Comparison of ENCODE assay signal across 23 cellular contexts in genomic region chr14:102293784-102294183, GRCh38. TPM values are rescaled to one million over a fixed set of nuclear protein-coding genes. Genes with fewer than 3 reads are reported as not detected.
A peak's percentile ranks its signal among the peaks of the same experiment; 100 is the strongest.
DNase-seq lines count a peak whose midpoint lies in the region; ATAC-seq, FAIRE-seq and TF ChIP-seq lines count a peak whose summit lies in the region.
"Had no signal": no experiment of that assay in that cellular context is flagged by ENCODE, and none has a peak within 500 bp of the region (broad histone marks: within the 10 kb centered on the region; RNA-seq: fewer than 3 reads in every experiment).

No MANE protein-coding gene starts in this region.

- H3K36me3 Mint-ChIP-seq in MCF 10A (ENCODE audit: insufficient read depth, unreplicated experiment) (no peaks in the 10 kb centered on the region), astrocyte (ENCODE audit: low read depth, unreplicated experiment) (peaks cover 2% of the 10 kb centered on the region)

- CTCF ChIA-PET in MCF 10A (lab: Yijun Ruan, JAX) = no interaction called here

- no peak for FAIRE-seq in astrocyte (lab: Jason Lieb, UNC)

- H2AFZ ChIP-seq in astrocyte (ENCODE audit: low read depth, low read length) = no peak overlapping the region
- H2AFZ ChIP-seq: hepatocyte had no signal

- H3K27ac ChIP-seq in breast epithelium (no peak overlapping the region), astrocyte (ENCODE audit: low read depth, low read length) (no peak overlapping the region), thyroid gland (peak overlapping the region; percentile 3 to 54 (median 44))
- H3K27ac ChIP-seq: BLaER1 treated with 17β-estradiol and CSF1 and Interleukin-3, amounts not matched to agents 10 nM and 100 nM; hepatocyte; suprapubic skin had no signal

- H3K9me3 Mint-ChIP-seq in MCF 10A (ENCODE audit: unreplicated experiment) (no peaks in the 10 kb centered on the region), astrocyte (ENCODE audit: unreplicated experiment) (peaks cover 5% of the 10 kb centered on the region)
- H3K9me3 Mint-ChIP-seq: activated T-cell treated with anti-CD3 and anti-CD28 coated beads, Interleukin-2, amount 50 U/mL, for 24 hours had no signal

- no peaks in the 10 kb centered on the region for H3K27me3 ChIP-seq in breast epithelium
- no peaks in the 10 kb centered on the region for H3K27me3 ChIP-seq in astrocyte (ENCODE audit: insufficient read depth, low read length)
- no peaks in the 10 kb centered on the region for H3K27me3 ChIP-seq in thyroid gland
- H3K27me3 ChIP-seq: BLaER1 treated with 17β-estradiol and CSF1 and Interleukin-3, amounts not matched to agents 10 nM and 100 nM; hepatocyte; suprapubic skin had no signal

- H3K4me3 ChIP-seq in breast epithelium (no peak overlapping the region), astrocyte (ENCODE audit: insufficient read depth, low read depth, low read length) (no peak overlapping the region), thyroid gland (replicated peaks in 1 of 3) (no peak overlapping the region)
- H3K4me3 ChIP-seq: BLaER1 treated with 17β-estradiol and CSF1 and Interleukin-3, amounts not matched to agents 10 nM and 100 nM; coronary artery; hepatocyte; lung; suprapubic skin had no signal

- POLR2A ChIA-PET in MCF 10A (lab: Yijun Ruan, JAX) = interaction anchor here (2.0 kb wide), 1 partner anchor 11 kb away, joined by 12 read pairs; the partner anchor contains the start of gene MOK

- H3K4me3 Mint-ChIP-seq in MCF 10A (ENCODE audit: unreplicated experiment) (no peak overlapping the region), astrocyte (ENCODE audit: unreplicated experiment) (no peak overlapping the region)
- H3K4me3 Mint-ChIP-seq: activated CD8-positive, alpha-beta T cell treated with anti-CD3 and anti-CD28 coated beads, Interleukin-2, amount 10 ng/mL, durations not matched to agents 7 days and 5 days; activated T-cell treated with anti-CD3 and anti-CD28 coated beads, Interleukin-2, amount 50 U/mL, for 24 hours had no signal

- intact Hi-C loops in MCF 10A (cut with micrococcal nuclease) = no loop called here
- intact Hi-C loops in breast epithelium (cut with DNase I; ENCODE audit: low total_unique reads) = no loop called here
- intact Hi-C loops in thyroid gland (cut with DNase I) = no loop called here

- peak; percentile 84 for DNase-seq in MCF 10A (ENCODE audit: unreplicated experiment)
- DNase-seq in breast epithelium (ENCODE audit: low spot score in 2 of 2) = no peak
- DNase-seq in astrocyte (ENCODE audit: low read depth) = peak; percentile 75
- DNase-seq in iris pigment epithelial cell (ENCODE audit: low read depth) = peak; percentile 77
- DNase-seq in thyroid gland = peak; percentile 20 to 44
- no peak for DNase-seq in RPMI8226
- no peak for DNase-seq in AG08396 (ENCODE audit: low spot score)
- DNase-seq: activated CD8-positive, alpha-beta T cell treated with anti-CD3 and anti-CD28 coated beads, Interleukin-2, amount 10 ng/mL, durations not matched to agents 7 days and 5 days; activated naive CD4-positive, alpha-beta T cell treated with Interleukin-2 at 50 U/mL for 16 hours; activated T-cell treated with anti-CD3 and anti-CD28 coated beads, Interleukin-2, amount 50 U/mL, for 24 hours; NCI-H146; NCI-H748 treated with DMSO at 0.1 percent for 48 hours; nucleus accumbens; OCI-M1; retina; stimulated activated CD4-positive, alpha-beta T cell treated with anti-CD3 and anti-CD28 coated beads, Interleukin-12 subunit alpha, Interleukin-12 subunit beta, amount 100 ng/mL, for 4 hours; T-helper 9 cell had no signal

- H3K36me3 ChIP-seq in breast epithelium (no peaks in the 10 kb centered on the region), astrocyte (ENCODE audit: insufficient read depth, low read length) (peaks cover 3% of the 10 kb centered on the region), thyroid gland (no peaks in the 10 kb centered on the region)
- H3K36me3 ChIP-seq: BLaER1 treated with 17β-estradiol and CSF1 and Interleukin-3, amounts not matched to agents 10 nM and 100 nM; suprapubic skin had no signal

- H3K4me1 ChIP-seq in breast epithelium = no peaks in the 10 kb centered on the region
- peaks cover 20% of the 10 kb centered on the region for H3K4me1 ChIP-seq in astrocyte (ENCODE audit: insufficient read depth, low read length)
- peaks cover 16 to 18% of the 10 kb centered on the region in 2 donors for H3K4me1 ChIP-seq in thyroid gland
- H3K4me1 ChIP-seq: BLaER1 treated with 17β-estradiol and CSF1 and Interleukin-3, amounts not matched to agents 10 nM and 100 nM; suprapubic skin had no signal

- H3K79me2 ChIP-seq in astrocyte (ENCODE audit: insufficient read depth, low read length) = peaks cover 36% of the 10 kb centered on the region
- H3K79me2 ChIP-seq: hepatocyte had no signal

- H3K27ac Mint-ChIP-seq in MCF 10A (ENCODE audit: low read depth, unreplicated experiment) (no peak overlapping the region), astrocyte (ENCODE audit: unreplicated experiment) (no peak overlapping the region)
- H3K27ac Mint-ChIP-seq: activated CD8-positive, alpha-beta T cell treated with anti-CD3 and anti-CD28 coated beads, Interleukin-2, amount 10 ng/mL, durations not matched to agents 7 days and 5 days; activated T-cell treated with anti-CD3 and anti-CD28 coated beads, Interleukin-2, amount 50 U/mL, for 24 hours had no signal

- ATAC-seq in HG03520 (IDR thresholded peaks at IDR 0.05; ENCODE audit: unreplicated experiment) = no peak
- ATAC-seq: activated CD8-positive, alpha-beta T cell treated with anti-CD3 and anti-CD28 coated beads, Interleukin-2, amount 10 ng/mL, durations not matched to agents 7 days and 5 days had no signal

- no TSS peak for BruUV-seq in MCF 10A (replicated peaks; lab: Mats Ljungman, UMichigan)

- H4K20me1 ChIP-seq in astrocyte (ENCODE audit: insufficient read depth, low read length) = no peaks in the 10 kb centered on the region
- H4K20me1 ChIP-seq: BLaER1 treated with 17β-estradiol and CSF1 and Interleukin-3, amounts not matched to agents 10 nM and 100 nM had no signal

- no peak overlapping the region for H3K4me2 ChIP-seq in astrocyte (ENCODE audit: low read length)
- H3K4me2 ChIP-seq: BLaER1 treated with 17β-estradiol and CSF1 and Interleukin-3, amounts not matched to agents 10 nM and 100 nM; hepatocyte had no signal

- H3K27me3 Mint-ChIP-seq in MCF 10A (ENCODE audit: insufficient read depth, unreplicated experiment) (no peaks in the 10 kb centered on the region), astrocyte (ENCODE audit: low read depth, unreplicated experiment) (no peaks in the 10 kb centered on the region)
- H3K27me3 Mint-ChIP-seq: activated T-cell treated with anti-CD3 and anti-CD28 coated beads, Interleukin-2, amount 50 U/mL, for 24 hours had no signal

- no peaks in the 10 kb centered on the region for H3K9me3 ChIP-seq in breast epithelium
- H3K9me3 ChIP-seq in astrocyte (ENCODE audit: insufficient read depth, low read depth, low read length) = no peaks in the 10 kb centered on the region
- no peaks in the 10 kb centered on the region for H3K9me3 ChIP-seq in thyroid gland
- H3K9me3 ChIP-seq: suprapubic skin had no signal

- H3K4me1 Mint-ChIP-seq in MCF 10A (ENCODE audit: insufficient read depth, unreplicated experiment) (peaks cover 6% of the 10 kb centered on the region), astrocyte (ENCODE audit: low read depth, unreplicated experiment) (no peaks in the 10 kb centered on the region)

- H3K9ac ChIP-seq in astrocyte (ENCODE audit: low read length) = no peak overlapping the region
- H3K9ac ChIP-seq: BLaER1 treated with 17β-estradiol and CSF1 and Interleukin-3, amounts not matched to agents 10 nM and 100 nM had no signal

- TF ChIP-seq CTCF in MCF 10A (IDR thresholded peaks at IDR 0.05; ENCODE audit: unreplicated experiment) = no peak
- no peak for TF ChIP-seq CTCF in breast epithelium (IDR thresholded peaks at IDR 0.05)
- TF ChIP-seq CTCF in astrocyte (IDR thresholded peaks at IDR 0.05; ENCODE audit: insufficient read depth, low read depth, low read length) = no peak
- TF ChIP-seq CTCF in thyroid gland (IDR thresholded peaks at IDR 0.05) = no peak

- TF ChIP-seq POLR2A in breast epithelium (IDR thresholded peaks at IDR 0.05) = no peak
- TF ChIP-seq POLR2A in thyroid gland (IDR thresholded peaks at IDR 0.05) = no peak

- 69 to 73% methylated on average over 6 of the region's 6 CpGs for WGBS in thyroid gland, 2 donors

RNA-seq across cellular contexts. Expression of gene MOK, which starts 11.2 kb away (rescaled TPM):
- 61.7 and 98.9 TPM in 2 replicates for total RNA-seq in MCF 10A (2022)
- total RNA-seq in breast epithelium = 10 to 100 TPM; 13.0 to 29.0 (median 23.9) TPM
- 8.3 and 9.3 TPM in 2 replicates for total RNA-seq in astrocyte
- 10 to 100 TPM; 38.6 to 57.7 (median 45.2) TPM for total RNA-seq in thyroid gland

RNA-seq across cellular contexts. Expression of gene ZNF839, which starts 25.8 kb away (rescaled TPM):
- total RNA-seq in MCF 10A (2022) = 20.3 and 23.0 TPM in 2 replicates
- 10 to 100 TPM in 2 of 3 donors, 1 to 10 TPM in 1; 8.5 to 16.8 (median 15.4) TPM for total RNA-seq in breast epithelium
- 7.8 and 8.0 TPM in 2 replicates for total RNA-seq in astrocyte
- 10 to 100 TPM in 3 of 4 donors, 1 to 10 TPM in 1; 9.1 to 14.2 (median 12.9) TPM for total RNA-seq in thyroid gland

Comparison
In these comparisons a context has a peak if more than half of its experiments do, and no peak if none do; other contexts are left out.
1. DNase-seq: peak in MCF 10A (single experiment), astrocyte (single experiment), iris pigment epithelial cell (single experiment) and thyroid gland (2 of 2); none in breast epithelium (0 of 2), RPMI8226 (single experiment) and AG08396 (single experiment).
2. H3K27ac ChIP-seq: peak in thyroid gland (3 of 3); none in breast epithelium (0 of 2) and astrocyte (single experiment).